ENCODE assay signal across 8 cellular contexts in genomic region chr21:33541105-33541711, GRCh38. TPM values are rescaled to one million over a fixed set of nuclear protein-coding genes. Genes with fewer than 3 reads are reported as not detected.
A peak's percentile ranks its signal among the peaks of the same experiment; 100 is the strongest.
DNase-seq lines count a peak whose midpoint lies in the region; ATAC-seq and TF ChIP-seq lines count a peak whose summit lies in the region.

No MANE protein-coding gene starts in this region.

- H3K4me2 ChIP-seq in BLaER1, result peak overlapping the region; percentile 91

- H3K9ac ChIP-seq in BLaER1 (peak overlapping the region; percentile 98), rectal smooth muscle tissue (ENCODE audit: low read length) (peak overlapping the region; percentile 39)

- in situ Hi-C loops in G401 (cut with HindIII; ENCODE audit: low sequenced_read_pairs), result no loop called here

- peak; percentile 24 for DNase-seq in HEK293T (ENCODE audit: extremely low spot score)
- DNase-seq in activated CD4-positive, alpha-beta T cell treated with anti-CD3 and anti-CD28 coated beads, Interleukin-2, amount 50 U/mL, for 48 hours, result peak; percentile 28 to 50
- DNase-seq in fibroblast of villous mesenchyme (ENCODE audit: low read depth), result peak; percentile 47
- DNase-seq in G401 (ENCODE audit: low spot score), result no peak

- H3K4me1 ChIP-seq in BLaER1 (peaks cover 33% of the 10 kb centered on the region), rectal smooth muscle tissue (ENCODE audit: control insufficient read depth, insufficient read depth, low read length) (peaks cover 10% of the 10 kb centered on the region)

- H3K4me3 ChIP-seq in BLaER1, result peak overlapping the region; percentile 83
- H3K4me3 ChIP-seq in fibroblast of villous mesenchyme (ENCODE audit: low read depth, low read length), result peak overlapping the region; percentile 77
- H3K4me3 ChIP-seq in rectal smooth muscle tissue (ENCODE audit: low read length), result peak overlapping the region; percentile 79

- H3K27ac ChIP-seq in BLaER1 (peak overlapping the region; percentile 98), rectal smooth muscle tissue (ENCODE audit: low read depth, low read length) (peak overlapping the region; percentile 98)

- TF ChIP-seq CTCF in fibroblast of villous mesenchyme (IDR thresholded peaks at IDR 0.05; ENCODE audit: insufficient read depth, low read depth, low read length), result no peak

- POLR2A ChIA-PET in HEK293T (lab: Yijun Ruan, JAX), result interaction anchor here (0.6 to 2.1 kb wide), 5 partner anchors 11 to 708 kb away, joined by 3 to 9 read pairs (median 4); partner anchors contain the start of gene DONSON

- ATAC-seq in HG02970 (IDR thresholded peaks at IDR 0.05; ENCODE audit: low FRiP score, unreplicated experiment) (no peak), HG03457 (IDR thresholded peaks at IDR 0.05; ENCODE audit: unreplicated experiment) (no peak)

- H3K9me3 ChIP-seq in BLaER1, result no peaks in the 10 kb centered on the region

- H3K27me3 ChIP-seq in BLaER1 (no peaks in the 10 kb centered on the region), rectal smooth muscle tissue (ENCODE audit: control insufficient read depth, insufficient read depth, low read length) (no peaks in the 10 kb centered on the region)

- peaks cover 38% of the 10 kb centered on the region for H3K36me3 ChIP-seq in BLaER1
- H3K36me3 ChIP-seq in rectal smooth muscle tissue (ENCODE audit: control insufficient read depth, insufficient read depth, low read length), result peaks cover 12% of the 10 kb centered on the region

- peaks cover 31% of the 10 kb centered on the region for H4K20me1 ChIP-seq in BLaER1

- CTCF ChIA-PET in HEK293T (lab: Yijun Ruan, JAX), result no interaction called here

TF ChIP-seq in HEK293T, 16 proteins besides CTCF, POLR2A, EP300 and RAD21:
- no peak for TF ChIP-seq L3MBTL2 (conservative IDR thresholded peaks at IDR 0.05)
- TF ChIP-seq ELF4 (IDR thresholded peaks at IDR 0.05), result no peak
- no peak for TF ChIP-seq PKNOX1 (IDR thresholded peaks at IDR 0.05)
- no peak for TF ChIP-seq FOXM1 (IDR thresholded peaks at IDR 0.05; ENCODE audit: borderline replicate concordance)
- no peak for TF ChIP-seq CTBP1 (IDR thresholded peaks at IDR 0.05; ENCODE audit: borderline replicate concordance)
- TF ChIP-seq ARNT (IDR thresholded peaks at IDR 0.05), result no peak
- no peak for TF ChIP-seq FOXK2 (IDR thresholded peaks at IDR 0.05)
- TF ChIP-seq SUZ12 (IDR thresholded peaks at IDR 0.05), result no peak
- TF ChIP-seq LEF1 (IDR thresholded peaks at IDR 0.05; ENCODE audit: borderline replicate concordance), result no peak
- no peak for TF ChIP-seq HDGF (IDR thresholded peaks at IDR 0.05; ENCODE audit: borderline replicate concordance)
- no peak for TF ChIP-seq TARDBP (IDR thresholded peaks at IDR 0.05)
- TF ChIP-seq BHLHE40 (IDR thresholded peaks at IDR 0.05; ENCODE audit: borderline replicate concordance), result no peak
- no peak for TF ChIP-seq FOXA1 (IDR thresholded peaks at IDR 0.05)
- no peak for TF ChIP-seq SP1 (IDR thresholded peaks at IDR 0.05)
- TF ChIP-seq NFRKB (IDR thresholded peaks at IDR 0.05), result no peak
- no peak for TF ChIP-seq ZNF384 (IDR thresholded peaks at IDR 0.05)
TF ChIP-seq in HEK293T: peak in this region for 0.

RNA-seq across cellular contexts. Expression of gene GART, which starts 0.7 kb away (rescaled TPM):
- 73.1 and 109 TPM in 2 replicates for total RNA-seq in fibroblast of villous mesenchyme
- 39.0 and 106 TPM in 2 replicates for total RNA-seq in G401 (2014; rRNA removed; shearing (Covaris generic))

RNA-seq across cellular contexts. Expression of gene SON, which starts 1.6 kb away (rescaled TPM):
- 119 and 134 TPM in 2 replicates for total RNA-seq in fibroblast of villous mesenchyme
- 90.8 and 253 TPM in 2 replicates for total RNA-seq in G401 (2014; rRNA removed; shearing (Covaris generic))

RNA-seq across cellular contexts. Expression of gene DONSON, which starts 47.3 kb away (rescaled TPM):
- 26.7 and 38.0 TPM in 2 replicates for total RNA-seq in fibroblast of villous mesenchyme
- 31.8 and 52.2 TPM in 2 replicates for total RNA-seq in G401 (2014; rRNA removed; shearing (Covaris generic))

RNA-seq across cellular contexts. Expression of gene DNAJC28, which starts 49.7 kb away (rescaled TPM):
- 1.9 and 2.2 TPM in 2 replicates for total RNA-seq in fibroblast of villous mesenchyme
- 0.49 and 3.8 TPM in 2 replicates for total RNA-seq in G401 (2014; rRNA removed; shearing (Covaris generic))
